Comparison of ENCODE assay signal across 8 cellular contexts in the genomic region with DNA sequence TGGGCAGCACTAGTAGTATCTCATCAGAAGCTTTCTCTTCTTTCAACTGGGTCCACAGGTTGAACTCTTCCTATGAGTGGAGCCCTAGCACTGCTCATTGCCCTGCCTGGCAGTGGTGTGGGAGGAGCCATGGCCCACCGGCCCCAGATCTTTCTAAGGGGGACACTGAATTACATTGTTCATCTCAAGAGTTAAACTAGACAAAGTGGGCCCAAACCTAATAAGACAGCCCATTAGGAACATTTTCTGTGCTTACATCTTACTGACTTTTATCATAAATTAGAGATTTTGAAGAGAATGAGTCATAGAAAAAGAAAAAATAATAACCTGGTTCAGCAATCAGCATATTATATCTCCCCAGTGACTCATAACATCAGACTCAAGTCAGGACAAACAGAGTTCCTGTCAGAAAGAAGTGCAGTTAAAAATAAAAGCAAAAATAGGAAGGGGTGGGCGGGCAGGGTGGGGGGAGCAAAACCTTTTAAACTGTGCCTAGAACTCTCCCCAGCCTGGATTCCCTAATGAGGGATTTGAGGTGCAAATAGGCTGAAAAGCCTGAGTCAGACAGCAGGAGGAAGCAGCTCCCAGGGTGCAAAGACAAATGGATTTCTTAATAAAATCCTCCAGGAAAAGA.
A peak's percentile ranks its signal among the peaks of the same experiment; 100 is the strongest.
DNase-seq lines count a peak whose midpoint lies in the region; ATAC-seq and TF ChIP-seq lines count a peak whose summit lies in the region.

No MANE protein-coding gene starts in this region.

- H3K4me3 Mint-ChIP-seq in activated B cell treated with CpG ODN at 0.5 μM for 24 hours = peak overlapping the region; percentile 25
- H3K4me3 Mint-ChIP-seq in stimulated activated effector memory CD8-positive, alpha-beta T cell treated with anti-CD3 and anti-CD28 coated beads, Interleukin-12 subunit alpha, Interleukin-12 subunit beta, amount 100 ng/mL, for 72 hours = peak overlapping the region; percentile 42

- H3K9me3 Mint-ChIP-seq in activated B cell treated with CpG ODN at 0.5 μM for 24 hours = no peaks in the 10 kb centered on the region
- no peaks in the 10 kb centered on the region for H3K9me3 Mint-ChIP-seq in stimulated activated effector memory CD8-positive, alpha-beta T cell treated with anti-CD3 and anti-CD28 coated beads, Interleukin-12 subunit alpha, Interleukin-12 subunit beta, amount 100 ng/mL, for 72 hours

- CTCF ChIA-PET in activated B cell treated with CpG ODN at 0.5 μM for 24 hours (lab: Charles Lee) = interaction anchor here (0.7 to 2.2 kb wide), 5 partner anchors 160 to 452 kb away, joined by 3 to 9 read pairs (median 3); partner anchors contain the start of gene TRIB2

- peak; percentile 3 for TF ChIP-seq CTCF in HFF-Myc (IDR thresholded peaks at IDR 0.05; ENCODE audit: low read depth, low read length, missing control alignments)
- TF ChIP-seq CTCF in activated B cell treated with CpG ODN at 0.5 μM for 24 hours (IDR thresholded peaks at IDR 0.05) = no peak
- TF ChIP-seq CTCF in fibroblast of pulmonary artery (IDR thresholded peaks at IDR 0.05; ENCODE audit: low read length, missing control alignments) = peak; percentile 25

- no peaks in the 10 kb centered on the region for H3K36me3 Mint-ChIP-seq in activated B cell treated with CpG ODN at 0.5 μM for 24 hours (ENCODE audit: low read depth)
- no peaks in the 10 kb centered on the region for H3K36me3 Mint-ChIP-seq in stimulated activated effector memory CD8-positive, alpha-beta T cell treated with anti-CD3 and anti-CD28 coated beads, Interleukin-12 subunit alpha, Interleukin-12 subunit beta, amount 100 ng/mL, for 72 hours

- in situ Hi-C loops in HAP-1 (cut with MboI; ENCODE audit: low sequenced_read_pairs) = no loop called here

- peak overlapping the region; percentile 64 for H3K27ac Mint-ChIP-seq in activated B cell treated with CpG ODN at 0.5 μM for 24 hours
- peak overlapping the region; percentile 76 for H3K27ac Mint-ChIP-seq in stimulated activated effector memory CD8-positive, alpha-beta T cell treated with anti-CD3 and anti-CD28 coated beads, Interleukin-12 subunit alpha, Interleukin-12 subunit beta, amount 100 ng/mL, for 72 hours

- H3K27me3 ChIP-seq in HAP-1 (ENCODE audit: low read depth) = no peaks in the 10 kb centered on the region

- H3K4me3 ChIP-seq in HFF-Myc (replicated peaks; ENCODE audit: low read depth, low read length) (no peak overlapping the region), fibroblast of pulmonary artery (replicated peaks; ENCODE audit: low read depth, low read length) (no peak overlapping the region), HAP-1 (no peak overlapping the region)

- H3K36me3 ChIP-seq in HAP-1 (replicated peaks) = no peaks in the 10 kb centered on the region

- H3K4me1 ChIP-seq in HAP-1 = no peaks in the 10 kb centered on the region

- ATAC-seq in activated B cell treated with CpG ODN at 0.5 μM for 24 hours (ENCODE audit: low read depth) (peak; percentile 67), HG02840 (IDR thresholded peaks at IDR 0.05; ENCODE audit: low FRiP score, unreplicated experiment) (no peak)
- peak; percentile 94 for ATAC-seq in stimulated activated effector memory CD8-positive, alpha-beta T cell treated with anti-CD3 and anti-CD28 coated beads, Interleukin-12 subunit alpha, Interleukin-12 subunit beta, amount 100 ng/mL, for 72 hours

- no peaks in the 10 kb centered on the region for H3K9me3 ChIP-seq in HAP-1

- H3K27me3 Mint-ChIP-seq in activated B cell treated with CpG ODN at 0.5 μM for 24 hours = no peaks in the 10 kb centered on the region

- H3K4me1 Mint-ChIP-seq in activated B cell treated with CpG ODN at 0.5 μM for 24 hours = peaks cover 53% of the 10 kb centered on the region
- peaks cover 30% of the 10 kb centered on the region for H3K4me1 Mint-ChIP-seq in stimulated activated effector memory CD8-positive, alpha-beta T cell treated with anti-CD3 and anti-CD28 coated beads, Interleukin-12 subunit alpha, Interleukin-12 subunit beta, amount 100 ng/mL, for 72 hours

- DNase-seq in AG20443 (ENCODE audit: low spot score) (peak; percentile 33), HFF-Myc (ENCODE audit: extremely low read depth, low read depth) (no peak), activated B cell treated with CpG ODN at 0.5 μM for 24 hours (no peak), fibroblast of pulmonary artery (ENCODE audit: low read depth) (peak; percentile 63), HAP-1 (ENCODE audit: low spot score in 2 of 2) (no peak), NCI-H2029 treated with DMSO at 0.1 percent for 48 hours (lab: John Stamatoyannopoulos, UW) (no peak)
- peak in 1 of 2 donors; percentile 53 for DNase-seq in stimulated activated effector memory CD8-positive, alpha-beta T cell treated with anti-CD3 and anti-CD28 coated beads, Interleukin-12 subunit alpha, Interleukin-12 subunit beta, amount 100 ng/mL, for 72 hours (ENCODE audit: low spot score in 2 of 2)

- POLR2A ChIA-PET in activated B cell treated with CpG ODN at 0.5 μM for 24 hours (lab: Charles Lee) = interaction anchor here (0.9 to 1.0 kb wide), 2 partner anchors 162 kb away, joined by 3 to 4 read pairs; partner anchors contain the start of gene TRIB2

- intact Hi-C loops in activated B cell treated with CpG ODN at 0.5 μM for 24 hours (cut with micrococcal nuclease) = loop anchor here (2.0 kb wide), 2 partner anchors 34 to 62 kb away; no protein-coding TSS in a partner anchor

Comparison
In these comparisons a context has a peak if more than half of its experiments do, and no peak if none do; other contexts are left out.
1. DNase-seq: peak in AG20443 (single experiment) and fibroblast of pulmonary artery (single experiment); none in HFF-Myc (single experiment), activated B cell treated with CpG ODN at 0.5 μM for 24 hours (single experiment), HAP-1 (0 of 2) and NCI-H2029 treated with DMSO at 0.1 percent for 48 hours (single experiment).